22 cellular contexts compared by ENCODE assay signal in genomic region chr1:43309626-43310025, GRCh38. TPM values are rescaled to one million over a fixed set of nuclear protein-coding genes. Genes with fewer than 3 reads are reported as not detected.
"Had no signal": no experiment of that assay in that cellular context is flagged by ENCODE, and none has a peak within 500 bp of the region (broad histone marks: within the 10 kb centered on the region; RNA-seq: fewer than 3 reads in every experiment).

No MANE protein-coding gene starts in this region.

- H3K27me3 Mint-ChIP-seq: activated CD8-positive, alpha-beta memory T cell treated with anti-CD3 and anti-CD28 coated beads, Interleukin-2, amount 10 ng/mL, durations not matched to agents 7 days and 5 days; activated naive CD8-positive, alpha-beta T cell; activated T-cell treated with anti-CD3 and anti-CD28 coated beads, Interleukin-2, amount 50 U/mL, for 24 hours; dendritic cell treated with granulocyte-macrophage colony-stimulating factor and Interleukin-4, amounts not matched to agents 40 ng/mL and 50 ng/mL, for 4 days had no signal

- H3K9me3 Mint-ChIP-seq: activated T-cell treated with anti-CD3 and anti-CD28 coated beads, Interleukin-2, amount 50 U/mL, for 24 hours; dendritic cell treated with granulocyte-macrophage colony-stimulating factor and Interleukin-4, amounts not matched to agents 40 ng/mL and 50 ng/mL, for 4 days; naive thymus-derived CD8-positive, alpha-beta T cell had no signal

- ATAC-seq: activated CD8-positive, alpha-beta memory T cell treated with anti-CD3 and anti-CD28 coated beads, Interleukin-2, amount 10 ng/mL, durations not matched to agents 7 days and 5 days; mucosa of descending colon; naive thymus-derived CD8-positive, alpha-beta T cell; psoas muscle; sciatic nerve; stimulated activated naive CD8-positive, alpha-beta T cell treated with anti-CD3 and anti-CD28 coated beads, Interleukin-15, Interleukin-2, amounts not matched to agents 100 U/mL and 50 U/mL, for 24 hours had no signal

- H3K4me3 Mint-ChIP-seq: activated CD8-positive, alpha-beta memory T cell treated with anti-CD3 and anti-CD28 coated beads, Interleukin-2, amount 10 ng/mL, durations not matched to agents 7 days and 5 days; activated naive CD8-positive, alpha-beta T cell; activated T-cell treated with anti-CD3 and anti-CD28 coated beads, Interleukin-2, amount 50 U/mL, for 24 hours; dendritic cell treated with granulocyte-macrophage colony-stimulating factor and Interleukin-4, amounts not matched to agents 40 ng/mL and 50 ng/mL, for 4 days; naive thymus-derived CD8-positive, alpha-beta T cell had no signal

- H3K4me1 ChIP-seq: psoas muscle, testis had no signal

- H3K4me1 Mint-ChIP-seq: activated CD8-positive, alpha-beta memory T cell treated with anti-CD3 and anti-CD28 coated beads, Interleukin-2, amount 10 ng/mL, durations not matched to agents 7 days and 5 days had no signal

- H3K27me3 ChIP-seq: testis had no signal

- H3K27ac ChIP-seq: psoas muscle, testis had no signal

- H3K4me3 ChIP-seq: mucosa of descending colon, psoas muscle, testis had no signal

- DNase-seq: activated CD4-positive, CD25-positive, alpha-beta regulatory T cell; activated CD8-positive, alpha-beta memory T cell treated with anti-CD3 and anti-CD28 coated beads, Interleukin-2, amount 10 ng/mL, durations not matched to agents 7 days and 5 days; activated effector memory CD4-positive, alpha-beta T cell treated with anti-CD3 and anti-CD28 coated beads, Interleukin-2, amount 50 U/mL, for 16 hours; activated T-cell treated with anti-CD3 and anti-CD28 coated beads, Interleukin-2, amount 50 U/mL, for 24 hours; amygdala; cerebellar nuclear complex; erythroblast; hippocampal formation; kidney glomerular epithelial cell; naive thymus-derived CD8-positive, alpha-beta T cell; occipital lobe; stimulated activated CD4-positive, alpha-beta T cell treated with anti-CD3 and anti-CD28 coated beads, Interleukin-2, amount 100 ng/mL, for 48 hours; stimulated activated naive CD8-positive, alpha-beta T cell treated with anti-CD3 and anti-CD28 coated beads, Interleukin-15, Interleukin-2, amounts not matched to agents 100 U/mL and 50 U/mL, for 24 hours; T-helper 2 cell; testis had no signal

- H3K9me3 ChIP-seq: mucosa of descending colon, psoas muscle, testis had no signal

- H3K36me3 Mint-ChIP-seq: activated CD8-positive, alpha-beta memory T cell treated with anti-CD3 and anti-CD28 coated beads, Interleukin-2, amount 10 ng/mL, durations not matched to agents 7 days and 5 days; activated naive CD8-positive, alpha-beta T cell; naive thymus-derived CD8-positive, alpha-beta T cell had no signal

- FAIRE-seq: TTC549 had no signal

- H3K27ac Mint-ChIP-seq: activated CD8-positive, alpha-beta memory T cell treated with anti-CD3 and anti-CD28 coated beads, Interleukin-2, amount 10 ng/mL, durations not matched to agents 7 days and 5 days; activated naive CD8-positive, alpha-beta T cell; activated T-cell treated with anti-CD3 and anti-CD28 coated beads, Interleukin-2, amount 50 U/mL, for 24 hours; dendritic cell treated with granulocyte-macrophage colony-stimulating factor and Interleukin-4, amounts not matched to agents 40 ng/mL and 50 ng/mL, for 4 days had no signal

RNA-seq across cellular contexts. Expression of gene TIE1, which starts 8.8 kb away (rescaled TPM):
- total RNA-seq: naive thymus-derived CD8-positive, alpha-beta T cell had no signal
- polyA plus RNA-seq: naive thymus-derived CD8-positive, alpha-beta T cell had no signal

RNA-seq across cellular contexts. Expression of gene C1orf210, which starts 24.2 kb away (rescaled TPM):
- total RNA-seq: activated CD8-positive, alpha-beta memory T cell treated with anti-CD3 and anti-CD28 coated beads, Interleukin-2, amount 10 ng/mL, durations not matched to agents 7 days and 5 days; lung microvascular endothelial cell; naive thymus-derived CD8-positive, alpha-beta T cell; occipital lobe; psoas muscle; sciatic nerve had no signal

RNA-seq across cellular contexts. Expression of gene MPL, which starts 28.0 kb away (rescaled TPM):
- total RNA-seq: activated CD8-positive, alpha-beta memory T cell treated with anti-CD3 and anti-CD28 coated beads, Interleukin-2, amount 10 ng/mL, durations not matched to agents 7 days and 5 days; naive thymus-derived CD8-positive, alpha-beta T cell; occipital lobe had no signal
- polyA plus RNA-seq: naive thymus-derived CD8-positive, alpha-beta T cell had no signal

RNA-seq across cellular contexts. Expression of gene TMEM125, which starts 39.8 kb away (rescaled TPM):
- total RNA-seq: activated CD8-positive, alpha-beta memory T cell treated with anti-CD3 and anti-CD28 coated beads, Interleukin-2, amount 10 ng/mL, durations not matched to agents 7 days and 5 days; lung microvascular endothelial cell; naive thymus-derived CD8-positive, alpha-beta T cell; psoas muscle had no signal
- polyA plus RNA-seq: psoas muscle had no signal
